8 cellular contexts compared by ENCODE assay signal in the genomic region with DNA sequence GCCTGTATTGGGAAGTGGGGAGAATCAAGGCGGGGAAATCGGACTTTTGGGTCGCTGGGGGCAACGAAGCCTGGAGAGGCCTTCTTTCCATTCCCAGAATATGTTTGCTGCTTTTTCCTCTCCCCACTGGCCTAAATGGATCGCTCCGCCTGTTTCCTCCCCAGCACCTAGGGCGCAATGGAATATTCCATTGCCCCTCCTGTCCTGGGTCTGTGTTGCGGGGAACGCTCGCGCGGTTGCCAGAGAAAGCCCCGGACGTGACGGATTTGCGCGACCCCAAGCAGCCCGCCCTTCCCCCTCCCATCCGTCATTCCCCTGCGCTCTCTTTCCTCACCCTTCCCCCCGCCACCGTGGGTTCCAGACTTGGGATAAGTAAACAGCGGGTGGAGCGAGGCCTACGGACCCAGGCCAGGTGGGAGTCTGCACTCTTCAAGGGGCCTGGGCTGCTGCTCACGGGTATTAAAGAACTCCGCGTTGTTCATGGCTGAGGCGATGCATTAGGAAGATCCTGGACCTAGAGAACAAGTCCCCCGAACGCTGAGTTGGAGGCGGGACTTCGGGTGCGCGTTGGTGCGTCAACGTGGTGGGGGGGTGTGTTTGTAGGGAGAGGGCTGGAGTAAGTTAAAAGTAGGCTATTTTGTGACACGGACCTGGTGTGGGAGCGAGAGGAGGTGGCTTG. TPM values are rescaled to one million over a fixed set of nuclear protein-coding genes. Genes with fewer than 3 reads are reported as not detected.
DNase-seq lines count a peak whose midpoint lies in the region; ATAC-seq, FAIRE-seq and TF ChIP-seq lines count a peak whose summit lies in the region.

A gene with protein sequence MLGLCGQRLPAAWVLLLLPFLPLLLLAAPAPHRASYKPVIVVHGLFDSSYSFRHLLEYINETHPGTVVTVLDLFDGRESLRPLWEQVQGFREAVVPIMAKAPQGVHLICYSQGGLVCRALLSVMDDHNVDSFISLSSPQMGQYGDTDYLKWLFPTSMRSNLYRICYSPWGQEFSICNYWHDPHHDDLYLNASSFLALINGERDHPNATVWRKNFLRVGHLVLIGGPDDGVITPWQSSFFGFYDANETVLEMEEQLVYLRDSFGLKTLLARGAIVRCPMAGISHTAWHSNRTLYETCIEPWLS (plus strand): TSS at position 307 of the 679 bp plus-strand sequence. CDS start 454 bp downstream, outside the sequence.

- H3K27me3 ChIP-seq in DND-41 (ENCODE audit: insufficient read depth, low read length, poor library complexity) (no peaks in the 10 kb centered on the region), H1 (replicated peaks in 1 of 4; ENCODE audit: control insufficient read depth in 3 of 4, extremely low read depth in 1 of 4, insufficient read depth in 3 of 4, low read length in 3 of 4) (peaks cover 4 to 39% (median 36%) of the 10 kb centered on the region in 4 experiments), mesenchymal stem cell (ENCODE audit: control insufficient read depth in 1 of 2, insufficient read depth in 1 of 2, low read length in 2 of 2) (peaks cover 12 to 22% of the 10 kb centered on the region in 2 experiments)

- H2BK15ac ChIP-seq in H1 (ENCODE audit: low read length) (0 out of 2 replicates have a peak within 1 kb of the TSS, but pooled peaks have one; percentile 10), mesenchymal stem cell (ENCODE audit: low read depth, poor library complexity, severe bottlenecking) (peak within 1 kb of the TSS; percentile 82)

- 0 out of 2 replicates have a peak within 1 kb of the TSS, but pooled peaks have one; percentile 43 for H2AK5ac ChIP-seq in H1 (ENCODE audit: low read depth, low read length)
- H2AK5ac ChIP-seq in mesenchymal stem cell (ENCODE audit: low read length, severe bottlenecking) = no peak within 1 kb of the TSS

- H3K14ac ChIP-seq in H1 (ENCODE audit: insufficient read length) (no peak within 1 kb of the TSS), mesenchymal stem cell (ENCODE audit: low read length in 2 of 2) (peak within 1 kb of the TSS in 1 of 2 experiments; percentile 95)

- H4K91ac ChIP-seq in H1 (replicated peaks; ENCODE audit: insufficient read length, low read length) = peak within 1 kb of the TSS; percentile 58
- H4K91ac ChIP-seq in mesenchymal stem cell (ENCODE audit: low read length) = peak within 1 kb of the TSS; percentile 89

- peak; percentile 1 for TF ChIP-seq CTCF in DND-41 (IDR thresholded peaks at IDR 0.05; ENCODE audit: borderline replicate concordance, extremely low read depth, low read length, poor library complexity, severe bottlenecking)
- peak in 1 of 3 experiments; percentile 11; a peak in 1 of 4 replicates for TF ChIP-seq CTCF in H1 (IDR thresholded peaks at IDR 0.05; ENCODE audit: control extremely low read depth in 1 of 3, insufficient read depth in 1 of 3, low read depth in 1 of 3, low read length in 3 of 3)

- peak within 1 kb of the TSS; percentile 71; the same call in 1 of the 2 replicates for H2BK12ac ChIP-seq in H1 (ENCODE audit: low read depth, low read length)
- H2BK12ac ChIP-seq in mesenchymal stem cell (ENCODE audit: low read length in 2 of 2) = peak within 1 kb of the TSS; percentile 86

- H4K20me1 ChIP-seq in DND-41 (ENCODE audit: insufficient read depth, low read length) (peaks cover 9% of the 10 kb centered on the region; the same call in 1 of the 2 replicates), H1 (replicated peaks in 1 of 2; ENCODE audit: control insufficient read depth in 1 of 2, insufficient read depth in 2 of 2, low read length in 2 of 2) (no peaks in the 10 kb centered on the region)

- CTCF ChIA-PET in H1 (lab: Charles Lee; ENCODE audit: partially characterized antibody) = interaction anchor here (1.0 to 3.3 kb wide), 10 partner anchors 10 to 41 kb away, joined by 3 to 19 read pairs (median 6); a partner anchor contains a TSS

- peaks cover 35% of the 10 kb centered on the region for H3K36me3 ChIP-seq in DND-41 (ENCODE audit: insufficient read depth, low read length)
- peaks cover 4 to 14% (median 10%) of the 10 kb centered on the region in 4 experiments; a peak in 6 of 8 replicates for H3K36me3 ChIP-seq in H1 (ENCODE audit: control insufficient read depth in 2 of 4, insufficient read depth in 4 of 4, low read length in 3 of 4)
- peaks cover 19 to 34% of the 10 kb centered on the region in 2 experiments for H3K36me3 ChIP-seq in mesenchymal stem cell (ENCODE audit: control insufficient read depth in 1 of 2, insufficient read depth in 2 of 2, low read depth in 1 of 2, low read length in 2 of 2)

- no peak within 1 kb of the TSS for H3K56ac ChIP-seq in H1 (replicated peaks; ENCODE audit: insufficient read length, low read depth, low read length)

- peak; percentile 86 for ATAC-seq in DND-41 (ENCODE audit: insufficient read depth, low read depth)
- no peak for ATAC-seq in GM21381 (IDR thresholded peaks at IDR 0.05; ENCODE audit: unreplicated experiment)

- H3K27ac ChIP-seq in DND-41 (ENCODE audit: low read length) = peak within 1 kb of the TSS; percentile 83
- H3K27ac ChIP-seq in H1 (ENCODE audit: low read depth, low read length) = peak within 1 kb of the TSS; percentile 70
- peak within 1 kb of the TSS; percentile 86 for H3K27ac ChIP-seq in mesenchymal stem cell (ENCODE audit: low read length, poor library complexity, severe bottlenecking)

- POLR2A ChIA-PET in H1 (lab: Charles Lee; ENCODE audit: partially characterized antibody) = interaction anchor here (0.8 to 4.7 kb wide), 15 partner anchors 8 to 104 kb away, joined by 3 to 30 read pairs (median 4); a partner anchor contains a TSS

- H3K79me2 ChIP-seq in DND-41 (ENCODE audit: insufficient read depth, low read length) (peaks cover 23% of the 10 kb centered on the region), H1 (ENCODE audit: control insufficient read depth in 1 of 2, insufficient read depth in 2 of 2, low read length in 2 of 2) (peaks cover 0 to 5% of the 10 kb centered on the region in 2 experiments; a peak in 1 of 4 replicates)

- H3K23me2 ChIP-seq in H1 (ENCODE audit: low read depth, low read length) = peaks cover 25% of the 10 kb centered on the region

- H3K4me3 ChIP-seq in DND-41 (ENCODE audit: low read depth in 1 of 2, low read length in 2 of 2) = peak within 1 kb of the TSS; percentile 61 to 77
- H3K4me3 ChIP-seq in H1 (ENCODE audit: extremely low read depth in 1 of 4, insufficient read depth in 2 of 4, low read depth in 3 of 4, low read length in 4 of 4) = peak within 1 kb of the TSS; percentile 77 to 98 (median 92)
- H3K4me3 ChIP-seq in mesenchymal stem cell (ENCODE audit: insufficient read depth in 1 of 2, low read depth in 1 of 2, low read length in 2 of 2) = peak within 1 kb of the TSS; percentile 79 to 98

- TF ChIP-seq POLR2A in H1 (IDR thresholded peaks at IDR 0.05; ENCODE audit: control extremely low read depth in 1 of 2, low read depth in 2 of 2, low read length in 2 of 2) = peak in 1 of 2 experiments; percentile 50; a peak in 1 of 3 replicates

- peak within 1 kb of the TSS; percentile 96 for H2AFZ ChIP-seq in DND-41 (ENCODE audit: low read depth, low read length)
- H2AFZ ChIP-seq in H1 (ENCODE audit: low read length) = peak within 1 kb of the TSS; percentile 54
- peak within 1 kb of the TSS; percentile 93 for H2AFZ ChIP-seq in mesenchymal stem cell (ENCODE audit: low read depth, low read length)

- no peak within 1 kb of the TSS for H3K23ac ChIP-seq in H1 (ENCODE audit: insufficient read length)
- H3K23ac ChIP-seq in mesenchymal stem cell (ENCODE audit: low read length in 2 of 2) = peak within 1 kb of the TSS in 1 of 2 experiments; percentile 96

- WGBS in H1 (ENCODE audit: extremely low coverage in 1 of 2, insufficient coverage in 1 of 2, insufficient read length in 1 of 2, insufficient replicate concordance in 2 of 2, low coverage in 1 of 2, low lambda C conversion rate in 2 of 2, missing lambda C conversion rate in 1 of 2), 2 experiments = 1% methylated on average over 29 of the region's 39 CpGs; no CpG with 5 or more reads in 1 of the 2 experiments
- WGBS in mesenchymal stem cell = under 1% methylated on average over 36 of the region's 39 CpGs

- no peaks in the 10 kb centered on the region for H3K9me3 ChIP-seq in DND-41 (ENCODE audit: insufficient read depth, low read length, severe bottlenecking)
- H3K9me3 ChIP-seq in H1 (ENCODE audit: insufficient read depth in 2 of 2, low read depth in 1 of 2, low read length in 1 of 2) = no peaks in the 10 kb centered on the region
- H3K9me3 ChIP-seq in mesenchymal stem cell (ENCODE audit: control insufficient read depth, low read length) = no peaks in the 10 kb centered on the region

- H3K4me2 ChIP-seq in DND-41 (ENCODE audit: insufficient read depth, low read length) = peak within 1 kb of the TSS; percentile 70
- H3K4me2 ChIP-seq in H1 (ENCODE audit: insufficient read depth in 1 of 2, low read depth in 2 of 2, low read length in 2 of 2) = peak within 1 kb of the TSS; percentile 92 to 94
- H3K4me2 ChIP-seq in mesenchymal stem cell (ENCODE audit: low read length, poor library complexity, severe bottlenecking) = peak within 1 kb of the TSS; percentile 88

- peak within 1 kb of the TSS; percentile 71 for H3K9ac ChIP-seq in DND-41 (ENCODE audit: low read depth, low read length)
- peak within 1 kb of the TSS; percentile 65 to 80 (median 73) for H3K9ac ChIP-seq in H1 (replicated peaks in 1 of 4; ENCODE audit: extremely low read depth in 1 of 4, low read depth in 3 of 4, low read length in 3 of 4)
- peak within 1 kb of the TSS; percentile 97 for H3K9ac ChIP-seq in mesenchymal stem cell (ENCODE audit: low read length)

- 0 out of 2 replicates have a peak, but pooled peaks cover 3% of the 10 kb centered on the region for H3K79me1 ChIP-seq in H1 (ENCODE audit: low read depth, low read length)
- H3K79me1 ChIP-seq in mesenchymal stem cell (replicated peaks; ENCODE audit: low read length, poor library complexity, severe bottlenecking) = peaks cover 16% of the 10 kb centered on the region

- peak within 1 kb of the TSS; percentile 87; the same call in 1 of the 2 replicates for H4K8ac ChIP-seq in H1 (ENCODE audit: extremely low read depth, insufficient read depth, low read length)
- peak within 1 kb of the TSS; percentile 96 for H4K8ac ChIP-seq in mesenchymal stem cell (ENCODE audit: low read length)

- no peak within 1 kb of the TSS for H2BK20ac ChIP-seq in H1 (ENCODE audit: low read length)

- no peak within 1 kb of the TSS for H4K5ac ChIP-seq in H1 (ENCODE audit: insufficient read length, low read depth, low read length)

- DNase-seq in DND-41 (peak; percentile 93), HT-29 (ENCODE audit: low spot score) (peak; percentile 73), NOMO-1 treated with dmso at 0.1 percent for 144 hours (lab: John Stamatoyannopoulos, UW; ENCODE audit: unreplicated experiment) (peak; percentile 67), H1 (ENCODE audit: low read depth in 1 of 2, low spot score in 2 of 2) (peak; percentile 74 to 88), mesenchymal stem cell (peak; percentile 97)
- peak; percentile 62 for DNase-seq in activated CD8-positive, alpha-beta memory T cell treated with anti-CD3 and anti-CD28 coated beads, Interleukin-2, amount 50 U/mL, for 1 hour (ENCODE audit: extremely low read depth)
- DNase-seq in stimulated activated CD4-positive, alpha-beta T cell treated with anti-CD3 and anti-CD28 coated beads, TNF-alpha, amount 100 ng/mL, for 48 hours (ENCODE audit: low read depth in 3 of 3) = peak; percentile 47 to 73 (median 70)

- H3K4ac ChIP-seq in H1 (replicated peaks; ENCODE audit: insufficient read length, low read depth, low read length) (peak within 1 kb of the TSS; percentile 24), mesenchymal stem cell (ENCODE audit: low read depth in 1 of 2, low read length in 2 of 2) (peak within 1 kb of the TSS; percentile 52 to 82)

- H2BK120ac ChIP-seq in H1 (replicated peaks; ENCODE audit: low read depth, low read length) (peak within 1 kb of the TSS; percentile 77), mesenchymal stem cell (ENCODE audit: low read depth, low read length) (peak within 1 kb of the TSS; percentile 88)

- peak in 1 of 2 experiments; percentile 97; a peak in 2 of 3 replicates for TF ChIP-seq EP300 in H1 (IDR thresholded peaks at IDR 0.05; ENCODE audit: borderline replicate concordance in 1 of 2, low read depth in 2 of 2, low read length in 2 of 2)

- H3K18ac ChIP-seq in H1 (ENCODE audit: extremely low read depth, low read length) (peak within 1 kb of the TSS; percentile 93), mesenchymal stem cell (ENCODE audit: low read depth in 1 of 2, low read length in 2 of 2) (peak within 1 kb of the TSS; percentile 87 to 92)

- TF ChIP-seq RAD21 in H1 (IDR thresholded peaks at IDR 0.05 in 1 of 2, conservative IDR thresholded peaks at IDR 0.05 in 1 of 2; ENCODE audit: low read depth in 2 of 2, low read length in 2 of 2) = no peak

- peaks cover 25% of the 10 kb centered on the region for H3K4me1 ChIP-seq in DND-41 (ENCODE audit: insufficient read depth, low read length)
- peaks cover 10 to 28% (median 15%) of the 10 kb centered on the region in 4 experiments for H3K4me1 ChIP-seq in H1 (replicated peaks in 1 of 4; ENCODE audit: control insufficient read depth in 3 of 4, insufficient read depth in 4 of 4, low read length in 3 of 4)
- H3K4me1 ChIP-seq in mesenchymal stem cell (ENCODE audit: control insufficient read depth, insufficient read depth, low read depth, low read length) = peaks cover 31% of the 10 kb centered on the region

- FAIRE-seq in H1 (lab: Jason Lieb, UNC) = no peak

- H2BK5ac ChIP-seq in H1 (ENCODE audit: low read depth, low read length) (peak within 1 kb of the TSS; percentile 87; the same call in 1 of the 2 replicates), mesenchymal stem cell (ENCODE audit: low read depth, low read length, poor library complexity, severe bottlenecking) (no peak within 1 kb of the TSS)

RNA-seq across cellular contexts. Expression of the gene that starts here (rescaled TPM):
- 19.7 and 56.2 TPM in 2 replicates for total RNA-seq in HT-29 (2014; rRNA removed; shearing (Covaris generic))
- total RNA-seq in H1 (2021; fragmentation: NEBNext Ultra II Directional; extraction: Animal tissue kit (Norgen Biotek cat#: 25700)) = 24.1 and 27.9 TPM in 2 replicates
- polyA plus RNA-seq in H1 (2011; rRNA removed) = 39.0 and 39.5 TPM in 2 replicates
- 34.9 TPM for polyA plus RNA-seq in H1 (2011; cell fraction: cytosol; rRNA removed)
- polyA plus RNA-seq in H1 (2011; cell fraction: nucleus; rRNA removed) = 69.6 TPM
- polyA plus RNA-seq in H1 (2012, experiment 1 of 2) = 24.2 to 36.4 TPM (median 28.5 TPM) in 4 replicates
- polyA plus RNA-seq in H1 (2012, experiment 2 of 2) = 31.7 TPM
- 36.6 TPM for polyA plus RNA-seq in H1 (2013, experiment 1 of 2)
- polyA plus RNA-seq in H1 (2013, experiment 2 of 2) = 34.6 TPM
- 18.9 and 51.4 TPM in 2 replicates for polyA minus RNA-seq in H1 (2011; rRNA and poly(A)+ RNA removed)
- 10.9 TPM for polyA minus RNA-seq in H1 (2011; cell fraction: cytosol; rRNA and poly(A)+ RNA removed)
- polyA minus RNA-seq in H1 (2011; cell fraction: nucleus; rRNA and poly(A)+ RNA removed) = 18.3 TPM
- 31.6 TPM for polyA plus RNA-seq in mesenchymal stem cell (2013, experiment 1 of 2)
- 31.6 TPM for polyA plus RNA-seq in mesenchymal stem cell (2013, experiment 2 of 2)
